In genomic region chr7:115087437-115087836, GRCh38 we compare ENCODE assay signal across 13 cellular contexts.
DNase-seq lines count a peak whose midpoint lies in the region; ATAC-seq and TF ChIP-seq lines count a peak whose summit lies in the region.
"Had no signal": no experiment of that assay in that cellular context is flagged by ENCODE, and none has a peak within 500 bp of the region (broad histone marks: within the 10 kb centered on the region; RNA-seq: fewer than 3 reads in every experiment).

No MANE protein-coding gene starts in this region.

- H3K27me3 Mint-ChIP-seq in WTC11 (ENCODE audit: low read depth), result no peaks in the 10 kb centered on the region
- H3K27me3 Mint-ChIP-seq: T-helper 17 cell had no signal

- H3K36me3 Mint-ChIP-seq in WTC11, result peaks cover 2% of the 10 kb centered on the region; the same call in 1 of the 2 replicates

- CTCF ChIA-PET in RWPE1 (lab: Yijun Ruan, JAX), result interaction anchor here (0.6 kb wide), 1 partner anchor 1924 kb away, joined by 4 read pairs; no protein-coding TSS in a partner anchor
- CTCF ChIA-PET in WTC11 (lab: Charles Lee), result no interaction called here

- peak; percentile 88 for DNase-seq in EH (ENCODE audit: low read depth)
- peak; percentile 71 for DNase-seq in RWPE1 (ENCODE audit: low spot score)
- DNase-seq in fibroblast of the conjunctiva (ENCODE audit: low read depth), result peak; percentile 72
- no peak for DNase-seq in omental fat pad (ENCODE audit: low spot score)
- no peak for DNase-seq in coronary artery (ENCODE audit: low spot score)
- no peak for DNase-seq in cerebellum (ENCODE audit: low spot score)
- no peak for DNase-seq in NCI-H2081 treated with DMSO at 0.1 percent for 48 hours (lab: John Stamatoyannopoulos, UW)
- no peak for DNase-seq in WTC11 (ENCODE audit: low spot score)
- DNase-seq: DMS79 treated with DMSO at 0.1 percent for 48 hours, esophagus squamous epithelium, NCI-H2107, T-helper 17 cell had no signal

- POLR2A ChIA-PET in RWPE1 (lab: Yijun Ruan, JAX; ENCODE audit: low non-redundant PET) (no interaction called here), WTC11 (lab: Charles Lee) (no interaction called here)

- H3K4me3 ChIP-seq in coronary artery, result no peak overlapping the region
- H3K4me3 ChIP-seq: esophagus squamous epithelium had no signal

- H3K4me3 Mint-ChIP-seq in WTC11, result no peak overlapping the region
- H3K4me3 Mint-ChIP-seq: activated T-helper 1 cell treated with anti-CD3 and anti-CD28 coated beads, Interleukin-12 subunit alpha, Interleukin-12 subunit beta, Interleukin-2, Interleukin-4 antibody, amounts not matched to agents 30 ng/mL and 10 ng/mL and 1 ng/mL, durations not matched to agents 14 hours and 24 hours and 36 hours; T-helper 17 cell had no signal

- peaks cover 4% of the 10 kb centered on the region for H3K9me3 Mint-ChIP-seq in WTC11

- H3K27ac ChIP-seq in RWPE1, result no peak overlapping the region
- H3K27ac ChIP-seq in coronary artery, result no peak overlapping the region
- H3K27ac ChIP-seq: esophagus squamous epithelium had no signal

- peaks cover 23% of the 10 kb centered on the region for H3K4me1 Mint-ChIP-seq in WTC11

- H3K27ac Mint-ChIP-seq in WTC11, result no peak overlapping the region
- H3K27ac Mint-ChIP-seq: activated T-helper 1 cell treated with anti-CD3 and anti-CD28 coated beads, Interleukin-12 subunit alpha, Interleukin-12 subunit beta, Interleukin-2, Interleukin-4 antibody, amounts not matched to agents 30 ng/mL and 10 ng/mL and 1 ng/mL, durations not matched to agents 14 hours and 24 hours and 36 hours; T-helper 17 cell had no signal

- ATAC-seq in omental fat pad (ENCODE audit: low FRiP score) (peak; percentile 86), WTC11 (no peak)
- ATAC-seq: T-helper 17 cell had no signal

- TF ChIP-seq CTCF in RWPE1 (conservative IDR thresholded peaks at IDR 0.05; ENCODE audit: low read depth) (no peak), omental fat pad (IDR thresholded peaks at IDR 0.05) (no peak), coronary artery (IDR thresholded peaks at IDR 0.05) (no peak), WTC11 (IDR thresholded peaks at IDR 0.05) (no peak)

TF ChIP-seq in WTC11, 78 proteins besides CTCF, POLR2A, EP300 and RAD21:
- TF ChIP-seq E2F4 (CRISPR knock-in tag; IDR thresholded peaks at IDR 0.05; ENCODE audit: borderline replicate concordance, low read depth), result no peak
- no peak for TF ChIP-seq ZNF671 (CRISPR knock-in tag; IDR thresholded peaks at IDR 0.05)
- TF ChIP-seq ATF3 (CRISPR knock-in tag; conservative IDR thresholded peaks at IDR 0.05), result no peak
- no peak for TF ChIP-seq SMAD4 (CRISPR knock-in tag; IDR thresholded peaks at IDR 0.05)
- TF ChIP-seq SP1 (CRISPR knock-in tag; conservative IDR thresholded peaks at IDR 0.05), result no peak
- no peak for TF ChIP-seq SMAD3 (CRISPR knock-in tag; IDR thresholded peaks at IDR 0.05; ENCODE audit: borderline replicate concordance)
- TF ChIP-seq ZNF416 (CRISPR knock-in tag; IDR thresholded peaks at IDR 0.05), result no peak

Comparison
In these comparisons a context has a peak if more than half of its experiments do, and no peak if none do; other contexts are left out.
1. DNase-seq: peak in EH (single experiment), RWPE1 (single experiment) and fibroblast of the conjunctiva (single experiment); none in omental fat pad (single experiment), coronary artery (single experiment), cerebellum (single experiment), NCI-H2081 treated with DMSO at 0.1 percent for 48 hours (single experiment) and WTC11 (single experiment).